1 cellular context compared by ENCODE assay signal in the genomic region with DNA sequence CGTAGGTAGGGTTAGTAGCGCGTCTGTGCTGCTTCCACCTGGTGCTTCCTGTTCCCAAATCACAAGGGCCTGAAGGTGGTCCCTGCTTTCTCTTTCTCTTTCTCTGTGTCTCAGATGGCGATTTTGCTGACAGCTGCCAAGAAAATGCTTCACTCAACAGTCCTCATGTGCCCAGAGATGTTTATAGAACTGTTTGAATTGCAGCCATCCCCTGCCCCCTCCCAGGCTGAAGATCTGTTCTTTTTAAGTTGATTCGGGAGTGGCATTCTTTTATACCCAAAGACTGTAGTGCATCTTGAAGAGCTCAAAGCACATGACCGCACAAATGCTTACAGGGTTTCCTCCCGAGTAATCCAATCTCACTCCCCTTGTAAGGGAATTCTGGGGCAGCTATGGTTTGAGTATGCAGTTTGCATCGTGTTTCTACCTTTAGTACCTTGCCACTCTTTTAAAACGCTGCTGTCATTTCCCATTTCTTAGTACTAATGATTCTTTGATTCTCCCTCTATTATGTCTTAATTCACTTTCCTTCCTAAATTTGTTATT.
TF ChIP-seq lines count a peak whose summit lies in the region.

No MANE protein-coding gene starts in this region.

TF ChIP-seq in HCT116, 20 proteins besides CTCF, POLR2A, EP300 and RAD21:
- TF ChIP-seq, protein P1, sequence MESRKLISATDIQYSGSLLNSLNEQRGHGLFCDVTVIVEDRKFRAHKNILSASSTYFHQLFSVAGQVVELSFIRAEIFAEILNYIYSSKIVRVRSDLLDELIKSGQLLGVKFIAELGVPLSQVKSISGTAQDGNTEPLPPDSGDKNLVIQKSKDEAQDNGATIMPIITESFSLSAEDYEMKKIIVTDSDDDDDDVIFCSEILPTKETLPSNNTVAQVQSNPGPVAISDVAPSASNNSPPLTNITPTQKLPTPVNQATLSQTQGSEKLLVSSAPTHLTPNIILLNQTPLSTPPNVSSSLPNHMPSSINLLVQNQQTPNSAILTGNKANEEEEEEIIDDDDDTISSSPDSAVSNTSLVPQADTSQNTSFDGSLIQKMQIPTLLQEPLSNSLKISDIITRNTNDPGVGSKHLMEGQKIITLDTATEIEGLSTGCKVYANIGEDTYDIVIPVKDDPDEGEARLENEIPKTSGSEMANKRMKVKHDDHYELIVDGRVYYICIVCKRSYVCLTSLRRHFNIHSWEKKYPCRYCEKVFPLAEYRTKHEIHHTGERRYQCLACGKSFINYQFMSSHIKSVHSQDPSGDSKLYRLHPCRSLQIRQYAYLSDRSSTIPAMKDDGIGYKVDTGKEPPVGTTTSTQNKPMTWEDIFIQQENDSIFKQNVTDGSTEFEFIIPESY (IDR thresholded peaks at IDR 0.05; ENCODE audit: extremely low read depth, insufficient replicate concordance, low read length), result no peak
- no peak for TF ChIP-seq EZH2phosphoT487 (IDR thresholded peaks at IDR 0.05; ENCODE audit: borderline replicate concordance)
- TF ChIP-seq ZNF274 (IDR thresholded peaks at IDR 0.05; ENCODE audit: low read depth, low read length), result no peak
